28 cellular contexts compared by ENCODE assay signal in genomic region chr1:40475268-40475667, GRCh38.
"Had no signal": no experiment of that assay in that cellular context is flagged by ENCODE, and none has a peak within 500 bp of the region (broad histone marks: within the 10 kb centered on the region; RNA-seq: fewer than 3 reads in every experiment).

No MANE protein-coding gene starts in this region.

- H3K27ac ChIP-seq: adrenal gland, Peyer's patch had no signal

- H3K27me3 Mint-ChIP-seq: activated CD4-positive, alpha-beta T cell treated with anti-CD3 and anti-CD28 coated beads, Interleukin-2, amount 10 ng/mL, durations not matched to agents 24 days and 14 days; activated CD8-positive, alpha-beta T cell treated with anti-CD3 and anti-CD28 coated beads for 36 hours; activated naive CD4-positive, alpha-beta T cell treated with anti-CD3 and anti-CD28 coated beads, Interleukin-2, amount 50 U/mL, for 24 hours; activated naive CD8-positive, alpha-beta T cell treated with anti-CD3 and anti-CD28 coated beads, Interleukin-2, amount 10 ng/mL, durations not matched to agents 7 days and 5 days; activated T-cell treated with anti-CD3 and anti-CD28 coated beads, Interleukin-2, amount 50 U/mL, for 24 hours had no signal

- H3K27ac Mint-ChIP-seq: activated CD4-positive, alpha-beta T cell treated with anti-CD3 and anti-CD28 coated beads, Interleukin-2, amount 10 ng/mL, durations not matched to agents 24 days and 14 days; activated CD8-positive, alpha-beta T cell treated with anti-CD3 and anti-CD28 coated beads for 36 hours; activated naive CD4-positive, alpha-beta T cell treated with anti-CD3 and anti-CD28 coated beads, Interleukin-2, amount 50 U/mL, for 24 hours; activated naive CD8-positive, alpha-beta T cell treated with anti-CD3 and anti-CD28 coated beads, Interleukin-2, amount 10 ng/mL, durations not matched to agents 7 days and 5 days; activated T-cell treated with anti-CD3 and anti-CD28 coated beads, Interleukin-2, amount 50 U/mL, for 24 hours; activated T-helper 2 cell treated with anti-CD3 and anti-CD28 coated beads, Interferon-gamma antibody, Interleukin-2, Interleukin-4, amounts not matched to agents 10 μg/mL and 5 μg/mL and 100 μg/mL, durations not matched to agents 14 hours and 24 hours and 36 hours; brain; T-helper 1 cell treated with Interleukin-12 subunit alpha and Interleukin-12 subunit beta and Interleukin-4 antibody, amounts not matched to agents 30 μg/mL and 1 μg/mL, for 36 hours; T-helper 2 cell treated with Interferon-gamma antibody and Interleukin-4, amounts not matched to agents 5 μg/mL and 100 μg/mL, for 36 hours had no signal

- DNase-seq: activated CD4-positive, alpha-beta T cell treated with anti-CD3 and anti-CD28 coated beads, Interleukin-2, amount 10 ng/mL, durations not matched to agents 24 days and 14 days; activated CD4-positive, alpha-beta T cell treated with anti-CD3 and anti-CD28 coated beads, Interleukin-2, amount 50 U/mL, for 4 hours; activated CD8-positive, alpha-beta T cell treated with anti-CD3 and anti-CD28 coated beads for 36 hours; activated gamma-delta T cell; activated naive CD4-positive, alpha-beta T cell treated with Interleukin-2 at 50 U/mL for 16 hours; activated naive CD8-positive, alpha-beta T cell treated with anti-CD3 and anti-CD28 coated beads, Interleukin-2, amount 10 ng/mL, durations not matched to agents 7 days and 5 days; activated T-cell treated with anti-CD3 and anti-CD28 coated beads, Interleukin-2, amount 50 U/mL, for 24 hours; adrenal gland; caudate nucleus; cerebellar nuclear complex; NCI-H1092 treated with DMSO at 0.1 percent for 48 hours; NCI-H1417 treated with DMSO at 0.1 percent for 48 hours; NCI-H187 treated with DMSO at 0.1 percent for 48 hours; NCI-H2081 treated with DMSO at 0.1 percent for 48 hours; NCI-H345; NCI-H524 treated with DMSO at 0.1 percent for 48 hours; PC-3; Peyer's patch; RPMI8226; SIG-M5 had no signal

- H3K4me3 ChIP-seq: adrenal gland, Peyer's patch had no signal

- H3K36me3 ChIP-seq: adrenal gland, Peyer's patch had no signal

- ATAC-seq: activated CD8-positive, alpha-beta T cell treated with anti-CD3 and anti-CD28 coated beads for 36 hours; PC-3; Right ventricle myocardium inferior had no signal

- FAIRE-seq: bronchial epithelial cell, TTC549 had no signal

- H3K4me3 Mint-ChIP-seq: activated CD4-positive, alpha-beta T cell treated with anti-CD3 and anti-CD28 coated beads, Interleukin-2, amount 10 ng/mL, durations not matched to agents 24 days and 14 days; activated CD8-positive, alpha-beta T cell treated with anti-CD3 and anti-CD28 coated beads for 36 hours; activated naive CD4-positive, alpha-beta T cell treated with anti-CD3 and anti-CD28 coated beads, Interleukin-2, amount 50 U/mL, for 24 hours; activated naive CD8-positive, alpha-beta T cell treated with anti-CD3 and anti-CD28 coated beads, Interleukin-2, amount 10 ng/mL, durations not matched to agents 7 days and 5 days; T-helper 1 cell treated with Interleukin-12 subunit alpha and Interleukin-12 subunit beta and Interleukin-4 antibody, amounts not matched to agents 30 μg/mL and 1 μg/mL, for 36 hours; T-helper 2 cell treated with Interferon-gamma antibody and Interleukin-4, amounts not matched to agents 5 μg/mL and 100 μg/mL, for 36 hours had no signal

- H3K27me3 ChIP-seq: adrenal gland, Peyer's patch had no signal
